2 cellular contexts compared by ENCODE assay signal in the genomic region with DNA sequence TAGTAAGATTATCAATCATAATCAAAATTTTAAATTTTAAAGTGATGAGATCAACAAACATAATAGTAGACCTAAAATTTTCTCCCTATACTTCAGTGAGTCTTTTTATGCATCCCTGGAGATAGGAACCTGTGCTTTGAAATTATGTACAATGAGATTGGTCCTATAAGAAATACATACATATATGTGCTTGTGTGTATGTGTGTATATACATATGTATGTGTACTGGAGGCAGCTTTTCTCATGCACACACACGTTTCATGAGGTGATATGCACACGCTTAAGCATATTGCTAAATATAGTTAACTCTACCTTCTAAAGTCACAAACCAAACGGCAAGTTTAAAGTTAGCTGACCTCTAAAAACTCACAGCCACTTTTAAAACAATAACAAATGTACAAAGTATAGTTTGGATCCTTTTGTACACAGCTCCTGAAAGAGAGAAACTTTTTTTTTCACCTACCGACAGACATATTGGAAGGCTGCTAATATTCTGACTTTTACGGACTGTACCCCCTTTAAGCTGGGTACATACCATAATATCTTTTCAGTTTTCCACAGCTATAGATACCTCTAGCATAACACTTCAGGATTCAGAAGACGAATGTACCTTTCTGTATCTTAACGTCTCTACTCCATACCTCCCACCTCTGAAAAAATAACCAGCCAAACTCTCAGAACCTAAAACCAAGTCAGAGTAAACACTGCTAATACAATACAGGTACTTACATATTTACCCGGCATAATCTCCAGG.
TF ChIP-seq lines count a peak whose summit lies in the region.

No MANE protein-coding gene starts in this region.

TF ChIP-seq in GM23338, 12 proteins besides CTCF, POLR2A, EP300 and RAD21 (continues in another document):
- TF ChIP-seq, protein P1, sequence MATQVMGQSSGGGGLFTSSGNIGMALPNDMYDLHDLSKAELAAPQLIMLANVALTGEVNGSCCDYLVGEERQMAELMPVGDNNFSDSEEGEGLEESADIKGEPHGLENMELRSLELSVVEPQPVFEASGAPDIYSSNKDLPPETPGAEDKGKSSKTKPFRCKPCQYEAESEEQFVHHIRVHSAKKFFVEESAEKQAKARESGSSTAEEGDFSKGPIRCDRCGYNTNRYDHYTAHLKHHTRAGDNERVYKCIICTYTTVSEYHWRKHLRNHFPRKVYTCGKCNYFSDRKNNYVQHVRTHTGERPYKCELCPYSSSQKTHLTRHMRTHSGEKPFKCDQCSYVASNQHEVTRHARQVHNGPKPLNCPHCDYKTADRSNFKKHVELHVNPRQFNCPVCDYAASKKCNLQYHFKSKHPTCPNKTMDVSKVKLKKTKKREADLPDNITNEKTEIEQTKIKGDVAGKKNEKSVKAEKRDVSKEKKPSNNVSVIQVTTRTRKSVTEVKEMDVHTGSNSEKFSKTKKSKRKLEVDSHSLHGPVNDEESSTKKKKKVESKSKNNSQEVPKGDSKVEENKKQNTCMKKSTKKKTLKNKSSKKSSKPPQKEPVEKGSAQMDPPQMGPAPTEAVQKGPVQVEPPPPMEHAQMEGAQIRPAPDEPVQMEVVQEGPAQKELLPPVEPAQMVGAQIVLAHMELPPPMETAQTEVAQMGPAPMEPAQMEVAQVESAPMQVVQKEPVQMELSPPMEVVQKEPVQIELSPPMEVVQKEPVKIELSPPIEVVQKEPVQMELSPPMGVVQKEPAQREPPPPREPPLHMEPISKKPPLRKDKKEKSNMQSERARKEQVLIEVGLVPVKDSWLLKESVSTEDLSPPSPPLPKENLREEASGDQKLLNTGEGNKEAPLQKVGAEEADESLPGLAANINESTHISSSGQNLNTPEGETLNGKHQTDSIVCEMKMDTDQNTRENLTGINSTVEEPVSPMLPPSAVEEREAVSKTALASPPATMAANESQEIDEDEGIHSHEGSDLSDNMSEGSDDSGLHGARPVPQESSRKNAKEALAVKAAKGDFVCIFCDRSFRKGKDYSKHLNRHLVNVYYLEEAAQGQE (IDR thresholded peaks at IDR 0.05; ENCODE audit: unreplicated experiment): no peak
- no peak for TF ChIP-seq NANOG (IDR thresholded peaks at IDR 0.05; ENCODE audit: borderline replicate concordance)
- no peak for TF ChIP-seq ZNF114 (CRISPR knock-in tag; IDR thresholded peaks at IDR 0.05)
- no peak for TF ChIP-seq STAT1 (IDR thresholded peaks at IDR 0.05; ENCODE audit: unreplicated experiment)
- TF ChIP-seq, protein P2, sequence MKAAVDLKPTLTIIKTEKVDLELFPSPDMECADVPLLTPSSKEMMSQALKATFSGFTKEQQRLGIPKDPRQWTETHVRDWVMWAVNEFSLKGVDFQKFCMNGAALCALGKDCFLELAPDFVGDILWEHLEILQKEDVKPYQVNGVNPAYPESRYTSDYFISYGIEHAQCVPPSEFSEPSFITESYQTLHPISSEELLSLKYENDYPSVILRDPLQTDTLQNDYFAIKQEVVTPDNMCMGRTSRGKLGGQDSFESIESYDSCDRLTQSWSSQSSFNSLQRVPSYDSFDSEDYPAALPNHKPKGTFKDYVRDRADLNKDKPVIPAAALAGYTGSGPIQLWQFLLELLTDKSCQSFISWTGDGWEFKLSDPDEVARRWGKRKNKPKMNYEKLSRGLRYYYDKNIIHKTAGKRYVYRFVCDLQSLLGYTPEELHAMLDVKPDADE (IDR thresholded peaks at IDR 0.05): no peak
- TF ChIP-seq POLR2AphosphoS5 (IDR thresholded peaks at IDR 0.05; ENCODE audit: low read depth): no peak
- TF ChIP-seq, protein P3, sequence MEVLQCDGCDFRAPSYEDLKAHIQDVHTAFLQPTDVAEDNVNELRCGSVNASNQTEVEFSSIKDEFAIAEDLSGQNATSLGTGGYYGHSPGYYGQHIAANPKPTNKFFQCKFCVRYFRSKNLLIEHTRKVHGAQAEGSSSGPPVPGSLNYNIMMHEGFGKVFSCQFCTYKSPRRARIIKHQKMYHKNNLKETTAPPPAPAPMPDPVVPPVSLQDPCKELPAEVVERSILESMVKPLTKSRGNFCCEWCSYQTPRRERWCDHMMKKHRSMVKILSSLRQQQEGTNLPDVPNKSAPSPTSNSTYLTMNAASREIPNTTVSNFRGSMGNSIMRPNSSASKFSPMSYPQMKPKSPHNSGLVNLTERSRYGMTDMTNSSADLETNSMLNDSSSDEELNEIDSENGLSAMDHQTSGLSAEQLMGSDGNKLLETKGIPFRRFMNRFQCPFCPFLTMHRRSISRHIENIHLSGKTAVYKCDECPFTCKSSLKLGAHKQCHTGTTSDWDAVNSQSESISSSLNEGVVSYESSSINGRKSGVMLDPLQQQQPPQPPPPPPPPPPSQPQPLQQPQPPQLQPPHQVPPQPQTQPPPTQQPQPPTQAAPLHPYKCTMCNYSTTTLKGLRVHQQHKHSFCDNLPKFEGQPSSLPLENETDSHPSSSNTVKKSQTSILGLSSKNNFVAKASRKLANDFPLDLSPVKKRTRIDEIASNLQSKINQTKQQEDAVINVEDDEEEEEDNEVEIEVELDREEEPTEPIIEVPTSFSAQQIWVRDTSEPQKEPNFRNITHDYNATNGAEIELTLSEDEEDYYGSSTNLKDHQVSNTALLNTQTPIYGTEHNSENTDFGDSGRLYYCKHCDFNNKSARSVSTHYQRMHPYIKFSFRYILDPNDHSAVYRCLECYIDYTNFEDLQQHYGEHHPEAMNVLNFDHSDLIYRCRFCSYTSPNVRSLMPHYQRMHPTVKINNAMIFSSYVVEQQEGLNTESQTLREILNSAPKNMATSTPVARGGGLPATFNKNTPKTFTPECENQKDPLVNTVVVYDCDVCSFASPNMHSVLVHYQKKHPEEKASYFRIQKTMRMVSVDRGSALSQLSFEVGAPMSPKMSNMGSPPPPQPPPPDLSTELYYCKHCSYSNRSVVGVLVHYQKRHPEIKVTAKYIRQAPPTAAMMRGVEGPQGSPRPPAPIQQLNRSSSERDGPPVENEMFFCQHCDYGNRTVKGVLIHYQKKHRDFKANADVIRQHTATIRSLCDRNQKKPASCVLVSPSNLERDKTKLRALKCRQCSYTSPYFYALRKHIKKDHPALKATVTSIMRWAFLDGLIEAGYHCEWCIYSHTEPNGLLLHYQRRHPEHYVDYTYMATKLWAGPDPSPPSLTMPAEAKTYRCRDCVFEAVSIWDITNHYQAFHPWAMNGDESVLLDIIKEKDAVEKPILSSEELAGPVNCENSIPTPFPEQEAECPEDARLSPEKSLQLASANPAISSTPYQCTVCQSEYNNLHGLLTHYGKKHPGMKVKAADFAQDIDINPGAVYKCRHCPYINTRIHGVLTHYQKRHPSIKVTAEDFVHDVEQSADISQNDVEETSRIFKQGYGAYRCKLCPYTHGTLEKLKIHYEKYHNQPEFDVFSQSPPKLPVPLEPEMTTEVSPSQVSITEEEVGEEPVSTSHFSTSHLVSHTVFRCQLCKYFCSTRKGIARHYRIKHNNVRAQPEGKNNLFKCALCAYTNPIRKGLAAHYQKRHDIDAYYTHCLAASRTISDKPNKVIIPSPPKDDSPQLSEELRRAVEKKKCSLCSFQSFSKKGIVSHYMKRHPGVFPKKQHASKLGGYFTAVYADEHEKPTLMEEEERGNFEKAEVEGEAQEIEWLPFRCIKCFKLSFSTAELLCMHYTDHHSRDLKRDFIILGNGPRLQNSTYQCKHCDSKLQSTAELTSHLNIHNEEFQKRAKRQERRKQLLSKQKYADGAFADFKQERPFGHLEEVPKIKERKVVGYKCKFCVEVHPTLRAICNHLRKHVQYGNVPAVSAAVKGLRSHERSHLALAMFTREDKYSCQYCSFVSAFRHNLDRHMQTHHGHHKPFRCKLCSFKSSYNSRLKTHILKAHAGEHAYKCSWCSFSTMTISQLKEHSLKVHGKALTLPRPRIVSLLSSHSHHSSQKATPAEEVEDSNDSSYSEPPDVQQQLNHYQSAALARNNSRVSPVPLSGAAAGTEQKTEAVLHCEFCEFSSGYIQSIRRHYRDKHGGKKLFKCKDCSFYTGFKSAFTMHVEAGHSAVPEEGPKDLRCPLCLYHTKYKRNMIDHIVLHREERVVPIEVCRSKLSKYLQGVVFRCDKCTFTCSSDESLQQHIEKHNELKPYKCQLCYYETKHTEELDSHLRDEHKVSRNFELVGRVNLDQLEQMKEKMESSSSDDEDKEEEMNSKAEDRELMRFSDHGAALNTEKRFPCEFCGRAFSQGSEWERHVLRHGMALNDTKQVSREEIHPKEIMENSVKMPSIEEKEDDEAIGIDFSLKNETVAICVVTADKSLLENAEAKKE (CRISPR knock-in tag; IDR thresholded peaks at IDR 0.05): no peak
- TF ChIP-seq ZNF331 (CRISPR knock-in tag; IDR thresholded peaks at IDR 0.05; ENCODE audit: low read depth): no peak

TF ChIP-seq in WTC11, 78 proteins besides CTCF, POLR2A, EP300 and RAD21 (continued from another document and continues in another):
- TF ChIP-seq, protein P4, sequence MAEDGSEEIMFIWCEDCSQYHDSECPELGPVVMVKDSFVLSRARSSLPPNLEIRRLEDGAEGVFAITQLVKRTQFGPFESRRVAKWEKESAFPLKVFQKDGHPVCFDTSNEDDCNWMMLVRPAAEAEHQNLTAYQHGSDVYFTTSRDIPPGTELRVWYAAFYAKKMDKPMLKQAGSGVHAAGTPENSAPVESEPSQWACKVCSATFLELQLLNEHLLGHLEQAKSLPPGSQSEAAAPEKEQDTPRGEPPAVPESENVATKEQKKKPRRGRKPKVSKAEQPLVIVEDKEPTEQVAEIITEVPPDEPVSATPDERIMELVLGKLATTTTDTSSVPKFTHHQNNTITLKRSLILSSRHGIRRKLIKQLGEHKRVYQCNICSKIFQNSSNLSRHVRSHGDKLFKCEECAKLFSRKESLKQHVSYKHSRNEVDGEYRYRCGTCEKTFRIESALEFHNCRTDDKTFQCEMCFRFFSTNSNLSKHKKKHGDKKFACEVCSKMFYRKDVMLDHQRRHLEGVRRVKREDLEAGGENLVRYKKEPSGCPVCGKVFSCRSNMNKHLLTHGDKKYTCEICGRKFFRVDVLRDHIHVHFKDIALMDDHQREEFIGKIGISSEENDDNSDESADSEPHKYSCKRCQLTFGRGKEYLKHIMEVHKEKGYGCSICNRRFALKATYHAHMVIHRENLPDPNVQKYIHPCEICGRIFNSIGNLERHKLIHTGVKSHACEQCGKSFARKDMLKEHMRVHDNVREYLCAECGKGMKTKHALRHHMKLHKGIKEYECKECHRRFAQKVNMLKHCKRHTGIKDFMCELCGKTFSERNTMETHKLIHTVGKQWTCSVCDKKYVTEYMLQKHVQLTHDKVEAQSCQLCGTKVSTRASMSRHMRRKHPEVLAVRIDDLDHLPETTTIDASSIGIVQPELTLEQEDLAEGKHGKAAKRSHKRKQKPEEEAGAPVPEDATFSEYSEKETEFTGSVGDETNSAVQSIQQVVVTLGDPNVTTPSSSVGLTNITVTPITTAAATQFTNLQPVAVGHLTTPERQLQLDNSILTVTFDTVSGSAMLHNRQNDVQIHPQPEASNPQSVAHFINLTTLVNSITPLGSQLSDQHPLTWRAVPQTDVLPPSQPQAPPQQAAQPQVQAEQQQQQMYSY (CRISPR knock-in tag; IDR thresholded peaks at IDR 0.05): no peak
- TF ChIP-seq CREM (CRISPR knock-in tag; IDR thresholded peaks at IDR 0.05) (no peak), JUN (CRISPR knock-in tag; IDR thresholded peaks at IDR 0.05) (no peak), HMGA2 (CRISPR knock-in tag; IDR thresholded peaks at IDR 0.05) (no peak)
- TF ChIP-seq, protein P5, sequence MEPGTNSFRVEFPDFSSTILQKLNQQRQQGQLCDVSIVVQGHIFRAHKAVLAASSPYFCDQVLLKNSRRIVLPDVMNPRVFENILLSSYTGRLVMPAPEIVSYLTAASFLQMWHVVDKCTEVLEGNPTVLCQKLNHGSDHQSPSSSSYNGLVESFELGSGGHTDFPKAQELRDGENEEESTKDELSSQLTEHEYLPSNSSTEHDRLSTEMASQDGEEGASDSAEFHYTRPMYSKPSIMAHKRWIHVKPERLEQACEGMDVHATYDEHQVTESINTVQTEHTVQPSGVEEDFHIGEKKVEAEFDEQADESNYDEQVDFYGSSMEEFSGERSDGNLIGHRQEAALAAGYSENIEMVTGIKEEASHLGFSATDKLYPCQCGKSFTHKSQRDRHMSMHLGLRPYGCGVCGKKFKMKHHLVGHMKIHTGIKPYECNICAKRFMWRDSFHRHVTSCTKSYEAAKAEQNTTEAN (CRISPR knock-in tag; IDR thresholded peaks at IDR 0.05): no peak
- TF ChIP-seq, protein P6, sequence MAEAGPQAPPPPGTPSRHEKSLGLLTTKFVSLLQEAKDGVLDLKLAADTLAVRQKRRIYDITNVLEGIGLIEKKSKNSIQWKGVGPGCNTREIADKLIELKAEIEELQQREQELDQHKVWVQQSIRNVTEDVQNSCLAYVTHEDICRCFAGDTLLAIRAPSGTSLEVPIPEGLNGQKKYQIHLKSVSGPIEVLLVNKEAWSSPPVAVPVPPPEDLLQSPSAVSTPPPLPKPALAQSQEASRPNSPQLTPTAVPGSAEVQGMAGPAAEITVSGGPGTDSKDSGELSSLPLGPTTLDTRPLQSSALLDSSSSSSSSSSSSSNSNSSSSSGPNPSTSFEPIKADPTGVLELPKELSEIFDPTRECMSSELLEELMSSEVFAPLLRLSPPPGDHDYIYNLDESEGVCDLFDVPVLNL (CRISPR knock-in tag; IDR thresholded peaks at IDR 0.05; ENCODE audit: borderline replicate concordance, low read depth): no peak
- TF ChIP-seq, protein P7, sequence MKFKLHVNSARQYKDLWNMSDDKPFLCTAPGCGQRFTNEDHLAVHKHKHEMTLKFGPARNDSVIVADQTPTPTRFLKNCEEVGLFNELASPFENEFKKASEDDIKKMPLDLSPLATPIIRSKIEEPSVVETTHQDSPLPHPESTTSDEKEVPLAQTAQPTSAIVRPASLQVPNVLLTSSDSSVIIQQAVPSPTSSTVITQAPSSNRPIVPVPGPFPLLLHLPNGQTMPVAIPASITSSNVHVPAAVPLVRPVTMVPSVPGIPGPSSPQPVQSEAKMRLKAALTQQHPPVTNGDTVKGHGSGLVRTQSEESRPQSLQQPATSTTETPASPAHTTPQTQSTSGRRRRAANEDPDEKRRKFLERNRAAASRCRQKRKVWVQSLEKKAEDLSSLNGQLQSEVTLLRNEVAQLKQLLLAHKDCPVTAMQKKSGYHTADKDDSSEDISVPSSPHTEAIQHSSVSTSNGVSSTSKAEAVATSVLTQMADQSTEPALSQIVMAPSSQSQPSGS (CRISPR knock-in tag; IDR thresholded peaks at IDR 0.05; ENCODE audit: borderline replicate concordance, low read depth): no peak
- TF ChIP-seq, protein P8, sequence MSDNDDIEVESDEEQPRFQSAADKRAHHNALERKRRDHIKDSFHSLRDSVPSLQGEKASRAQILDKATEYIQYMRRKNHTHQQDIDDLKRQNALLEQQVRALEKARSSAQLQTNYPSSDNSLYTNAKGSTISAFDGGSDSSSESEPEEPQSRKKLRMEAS (CRISPR knock-in tag; IDR thresholded peaks at IDR 0.05): no peak
